In the genomic region with DNA sequence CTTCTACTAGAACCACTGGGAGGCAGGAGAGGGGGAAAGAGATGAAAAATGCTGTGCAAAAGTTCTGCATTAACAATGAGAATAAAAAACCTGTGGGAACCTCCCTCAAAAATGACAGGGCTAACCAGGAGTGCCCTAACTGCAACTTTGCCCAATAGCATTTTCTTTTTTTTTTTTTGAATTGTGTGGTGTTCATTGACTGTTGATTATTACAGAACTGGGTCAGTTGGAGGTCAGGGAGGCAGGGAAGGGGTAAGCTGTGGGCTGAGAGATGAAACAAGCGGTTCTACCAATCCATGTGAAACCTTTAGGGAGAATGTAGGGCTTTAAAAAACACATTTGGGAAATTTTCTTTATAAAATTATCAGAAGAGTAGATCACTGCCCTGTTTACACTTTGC, we compare ENCODE assay signal across 18 cellular contexts.
A peak's percentile ranks its signal among the peaks of the same experiment; 100 is the strongest.
DNase-seq lines count a peak whose midpoint lies in the region; ATAC-seq and TF ChIP-seq lines count a peak whose summit lies in the region.
"Had no signal": no experiment of that assay in that cellular context is flagged by ENCODE, and none has a peak within 500 bp of the region (broad histone marks: within the 10 kb centered on the region; RNA-seq: fewer than 3 reads in every experiment).

No MANE protein-coding gene starts in this region.

- no peak for TF ChIP-seq EP300 in upper lobe of left lung (IDR thresholded peaks at IDR 0.05)

- H3K27me3 ChIP-seq in heart left ventricle (no peaks in the 10 kb centered on the region), right cardiac atrium (ENCODE audit: control insufficient read depth, insufficient read depth) (no peaks in the 10 kb centered on the region), upper lobe of left lung (no peaks in the 10 kb centered on the region)
- H3K27me3 ChIP-seq: BLaER1 treated with 17β-estradiol and CSF1 and Interleukin-3, amounts not matched to agents 10 nM and 100 nM had no signal

- H3K27ac ChIP-seq in heart left ventricle (peak overlapping the region in 7 of 12 donors; percentile 53 to 83 (median 79)), right cardiac atrium (ENCODE audit: low read length) (no peak overlapping the region), coronary artery (peak overlapping the region; percentile 86 to 88), upper lobe of left lung (peak overlapping the region in 3 of 4 donors; percentile 49 to 77 (median 61))
- H3K27ac ChIP-seq: BLaER1 treated with 17β-estradiol and CSF1 and Interleukin-3, amounts not matched to agents 10 nM and 100 nM had no signal

- peaks cover 22% of the 10 kb centered on the region for H3K9me3 Mint-ChIP-seq in nephron progenitor cell

- H3K9me3 ChIP-seq in heart left ventricle (peaks cover 0 to 10% (median 0%) of the 10 kb centered on the region in 12 donors), right cardiac atrium (ENCODE audit: control insufficient read depth, low read length) (no peaks in the 10 kb centered on the region), upper lobe of left lung (no peaks in the 10 kb centered on the region)

- H3K27ac Mint-ChIP-seq in nephron progenitor cell, result peak overlapping the region; percentile 96

- no peak for TF ChIP-seq POLR2A in heart left ventricle (IDR thresholded peaks at IDR 0.05)
- no peak for TF ChIP-seq POLR2A in upper lobe of left lung (IDR thresholded peaks at IDR 0.05)

- WGBS in heart left ventricle, 4 donors, result 66 to 92% (median 88%) methylated on average over 1 of the region's 1 CpG
- 75% methylated on average over 1 of the region's 1 CpG for WGBS in right cardiac atrium
- 87 to 96% methylated on average over 1 of the region's 1 CpG for WGBS in upper lobe of left lung, 2 donors

- peaks cover 61% of the 10 kb centered on the region for H3K4me1 Mint-ChIP-seq in nephron progenitor cell
- H3K4me1 Mint-ChIP-seq: central memory CD8-positive, alpha-beta T cell had no signal

- H3K27me3 Mint-ChIP-seq in nephron progenitor cell (ENCODE audit: low read depth, poor library complexity), result no peaks in the 10 kb centered on the region
- H3K27me3 Mint-ChIP-seq: central memory CD8-positive, alpha-beta T cell; natural killer cell treated with Interleukin-12 subunit alpha and Interleukin-12 subunit beta and Interleukin-15 and Interleukin-18, amount 100 ng/mL, for 72 hours had no signal

- H3K4me1 ChIP-seq in heart left ventricle (peaks cover 0 to 37% (median 17%) of the 10 kb centered on the region in 12 donors), right cardiac atrium (ENCODE audit: control insufficient read depth, insufficient read depth, low read length) (peaks cover 4% of the 10 kb centered on the region), upper lobe of left lung (peaks cover 7 to 27% (median 15%) of the 10 kb centered on the region in 4 donors)

- peak overlapping the region; percentile 2 for H3K4me3 Mint-ChIP-seq in nephron progenitor cell
- H3K4me3 Mint-ChIP-seq: central memory CD8-positive, alpha-beta T cell; endodermal cell; natural killer cell treated with Interleukin-12 subunit alpha and Interleukin-12 subunit beta and Interleukin-15 and Interleukin-18, amount 100 ng/mL, for 72 hours had no signal

- TF ChIP-seq CTCF in heart left ventricle (IDR thresholded peaks at IDR 0.05) (no peak), coronary artery (IDR thresholded peaks at IDR 0.05) (no peak), nephron progenitor cell (IDR thresholded peaks at IDR 0.05) (no peak), upper lobe of left lung (IDR thresholded peaks at IDR 0.05) (no peak)

- peaks cover 11% of the 10 kb centered on the region for H3K36me3 Mint-ChIP-seq in nephron progenitor cell (ENCODE audit: low read depth)

- intact Hi-C loops in heart left ventricle (cut with DNase I) (loop anchor here in 2 of 10 donors (2.0 to 10.0 kb wide), 3 partner anchors 149 to 449 kb away; no protein-coding TSS in a partner anchor), right cardiac atrium (cut with DNase I) (loop anchor here in 1 of 4 donors (10.0 kb wide), 1 partner anchor 111 kb away; no protein-coding TSS in a partner anchor)

- ATAC-seq in heart left ventricle (no peak), right cardiac atrium (no peak), upper lobe of left lung (ENCODE audit: low FRiP score in 2 of 2) (no peak)
- ATAC-seq: natural killer cell treated with Interleukin-12 subunit alpha and Interleukin-12 subunit beta and Interleukin-15 and Interleukin-18, amount 100 ng/mL, for 72 hours had no signal

- no peak for DNase-seq in heart left ventricle
- no peak for DNase-seq in right cardiac atrium
- DNase-seq in coronary artery (ENCODE audit: low spot score), result no peak
- no peak for DNase-seq in nephron progenitor cell
- DNase-seq in upper lobe of left lung, result no peak
- no peak for DNase-seq in NCI-H510A treated with DMSO at 0.1 percent for 48 hours (lab: John Stamatoyannopoulos, UW)
- DNase-seq in hippocampal formation (lab: John Stamatoyannopoulos, UW), result no peak
- DNase-seq in DMS53 (lab: John Stamatoyannopoulos, UW), result no peak
- DNase-seq: 8988T; activated CD4-positive, alpha-beta T cell treated with anti-CD3 and anti-CD28 coated beads, Interleukin-2, amount 50 U/mL, for 48 hours; activated T-cell treated with anti-CD3 and anti-CD28 coated beads, Interleukin-2, amount 50 U/mL, for 48 hours; NCI-H1092; NCI-H748 treated with DMSO at 0.1 percent for 48 hours; stimulated activated CD4-positive, alpha-beta T cell treated with anti-CD3 and anti-CD28 coated beads, Interleukin-1b, Interleukin-23, amount 100 ng/mL, for 48 hours had no signal

- H3K4me3 ChIP-seq in heart left ventricle (no peak overlapping the region), right cardiac atrium (ENCODE audit: low read length) (no peak overlapping the region), coronary artery (no peak overlapping the region), upper lobe of left lung (no peak overlapping the region)
- H3K4me3 ChIP-seq: BLaER1 treated with 17β-estradiol and CSF1 and Interleukin-3, amounts not matched to agents 10 nM and 100 nM had no signal

- H3K36me3 ChIP-seq in heart left ventricle, result no peaks in the 10 kb centered on the region
- H3K36me3 ChIP-seq in upper lobe of left lung, result no peaks in the 10 kb centered on the region
- H3K36me3 ChIP-seq: BLaER1 treated with 17β-estradiol and CSF1 and Interleukin-3, amounts not matched to agents 10 nM and 100 nM had no signal
